ENCODE assay signal across 8 cellular contexts in the genomic region with DNA sequence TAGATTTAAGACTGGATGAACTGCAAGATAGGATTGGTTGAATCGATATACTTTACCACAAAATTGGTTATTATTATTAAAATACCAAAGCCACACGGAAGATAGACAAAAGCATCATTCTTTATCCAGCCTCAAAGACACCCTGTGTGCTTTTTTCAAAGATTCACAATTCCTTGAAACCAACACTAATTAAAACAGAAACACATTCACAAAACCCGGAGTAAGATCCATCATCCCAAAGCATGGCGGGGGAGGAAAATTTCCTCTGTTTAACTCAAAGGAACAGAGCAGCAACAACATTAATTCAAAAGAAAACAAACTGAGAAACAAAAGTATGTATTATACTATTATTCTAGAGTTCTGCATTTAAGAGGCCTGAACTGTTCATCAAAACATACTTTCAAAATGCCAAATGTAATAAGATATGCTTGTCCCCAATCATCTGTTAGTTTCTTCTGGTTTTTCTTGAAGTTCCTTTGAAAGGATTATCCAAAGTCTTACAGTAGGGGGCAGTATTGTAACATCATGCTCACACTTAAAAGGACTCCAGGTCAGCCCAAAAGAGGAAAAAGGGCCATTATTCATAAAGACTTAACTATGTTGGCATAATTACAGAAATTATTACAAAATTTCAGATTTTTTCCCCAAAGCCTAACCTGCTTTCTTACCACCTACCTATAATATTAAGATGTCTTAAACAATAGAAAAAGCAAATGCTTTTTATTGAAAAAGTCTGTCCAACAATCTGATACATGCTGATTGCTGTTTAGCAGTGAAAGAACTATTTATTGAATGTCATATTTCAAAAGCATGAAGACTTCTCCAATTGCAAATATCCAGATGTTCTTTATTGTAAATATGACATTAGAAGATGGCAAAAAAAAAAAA.
DNase-seq lines count a peak whose midpoint lies in the region; TF ChIP-seq lines count a peak whose summit lies in the region.

No MANE protein-coding gene starts in this region.

- H3F3A ChIP-seq in GM23248 (ENCODE audit: insufficient read depth) (peaks cover 35% of the 10 kb centered on the region), SU-DHL-6 (ENCODE audit: insufficient read depth) (no peaks in the 10 kb centered on the region)

- no peaks in the 10 kb centered on the region for H4K20me1 ChIP-seq in GM23248 (ENCODE audit: insufficient read depth)
- H4K20me1 ChIP-seq in SU-DHL-6 (ENCODE audit: low read depth, low read length): no peaks in the 10 kb centered on the region

- in situ Hi-C loops in GM23248 (cut with MboI): loop anchor here (10.0 to 25.0 kb wide), 3 partner anchors 515 to 1028 kb away; a partner anchor contains a TSS

- H3K9ac ChIP-seq in GM23248 (peak overlapping the region; percentile 49), SU-DHL-6 (ENCODE audit: low read length) (no peak overlapping the region)

- intact Hi-C loops in prostate gland (cut with DNase I): loop anchor here (2.0 to 10.0 kb wide), 3 partner anchors 728 to 1038 kb away; no protein-coding TSS in a partner anchor

- peak; percentile 35 for TF ChIP-seq CTCF in SU-DHL-6 (IDR thresholded peaks at IDR 0.05; ENCODE audit: insufficient read depth, low read length, poor library complexity, severe bottlenecking)
- TF ChIP-seq CTCF in prostate gland (IDR thresholded peaks at IDR 0.05): peak; percentile 64 to 84 (median 74)

- TF ChIP-seq POLR2A in prostate gland (IDR thresholded peaks at IDR 0.05): no peak

- peaks cover 45% of the 10 kb centered on the region for H3K79me2 ChIP-seq in GM23248 (ENCODE audit: insufficient read depth)
- no peaks in the 10 kb centered on the region for H3K79me2 ChIP-seq in SU-DHL-6 (ENCODE audit: insufficient read depth, low read length)

- H2AFZ ChIP-seq in GM23248: peak overlapping the region; percentile 59
- no peak overlapping the region for H2AFZ ChIP-seq in SU-DHL-6 (ENCODE audit: low read depth, low read length, severe bottlenecking)

- DNase-seq in DMS153 (lab: John Stamatoyannopoulos, UW) (peak; percentile 23), GM23248 (peak; percentile 80), NCI-H1694 (lab: John Stamatoyannopoulos, UW) (peak; percentile 69), germinal center (ENCODE audit: low spot score) (peak; percentile 51), prostate gland (ENCODE audit: low spot score) (peak; percentile 13), cortex of kidney (lab: John Stamatoyannopoulos, UW) (no peak), mucosa of gallbladder (ENCODE audit: low spot score) (no peak)

- H3K9me3 ChIP-seq in GM23248 (ENCODE audit: low read depth): no peaks in the 10 kb centered on the region
- no peaks in the 10 kb centered on the region for H3K9me3 ChIP-seq in SU-DHL-6 (ENCODE audit: insufficient read depth, low read length)
- H3K9me3 ChIP-seq in prostate gland: no peaks in the 10 kb centered on the region

- H3K4me3 ChIP-seq in GM23248 (peak overlapping the region; percentile 65), SU-DHL-6 (ENCODE audit: insufficient read depth, low read length, poor library complexity, severe bottlenecking) (no peak overlapping the region), prostate gland (no peak overlapping the region)

- H3K4me2 ChIP-seq in GM23248 (ENCODE audit: unreplicated experiment) (peak overlapping the region; percentile 87), SU-DHL-6 (ENCODE audit: low read depth, low read length, poor library complexity, severe bottlenecking) (no peak overlapping the region)

- H3K27ac ChIP-seq in GM23248: peak overlapping the region; percentile 37
- no peak overlapping the region for H3K27ac ChIP-seq in SU-DHL-6 (ENCODE audit: low read depth, low read length)
- H3K27ac ChIP-seq in prostate gland: no peak overlapping the region

- H3K36me3 ChIP-seq in GM23248 (ENCODE audit: low read depth): no peaks in the 10 kb centered on the region
- no peaks in the 10 kb centered on the region for H3K36me3 ChIP-seq in SU-DHL-6 (ENCODE audit: low read length)
- H3K36me3 ChIP-seq in prostate gland: no peaks in the 10 kb centered on the region

- H3K4me1 ChIP-seq in GM23248 (ENCODE audit: insufficient read depth) (peaks cover 62% of the 10 kb centered on the region), prostate gland (replicated peaks) (no peaks in the 10 kb centered on the region)

- no peaks in the 10 kb centered on the region; the same call in 1 of the 2 replicates for H3K9me2 ChIP-seq in GM23248 (ENCODE audit: insufficient read depth)
- no peaks in the 10 kb centered on the region for H3K9me2 ChIP-seq in SU-DHL-6 (replicated peaks; ENCODE audit: insufficient read depth, low read length)

- WGBS in GM23248 (ENCODE audit: low coverage in 1 of 2, low lambda C conversion rate in 2 of 2, missing lambda C conversion rate in 2 of 2), 2 experiments: 24 to 25% methylated on average over 4 of the region's 4 CpGs
- 30% methylated on average over 4 of the region's 4 CpGs for WGBS in prostate gland

- H3K27me3 ChIP-seq in GM23248 (replicated peaks; ENCODE audit: insufficient read depth): no peaks in the 10 kb centered on the region
- H3K27me3 ChIP-seq in SU-DHL-6 (ENCODE audit: low read length): no peaks in the 10 kb centered on the region
- H3K27me3 ChIP-seq in prostate gland (replicated peaks; ENCODE audit: insufficient read depth): no peaks in the 10 kb centered on the region

Comparison
In these comparisons a context has a peak if more than half of its experiments do, and no peak if none do; other contexts are left out.
1. DNase-seq: peak in DMS153 (single experiment), GM23248 (single experiment), NCI-H1694 (single experiment), germinal center (single experiment) and prostate gland (single experiment); none in cortex of kidney (single experiment) and mucosa of gallbladder (single experiment).